2 cellular contexts compared by ENCODE assay signal in the genomic region with DNA sequence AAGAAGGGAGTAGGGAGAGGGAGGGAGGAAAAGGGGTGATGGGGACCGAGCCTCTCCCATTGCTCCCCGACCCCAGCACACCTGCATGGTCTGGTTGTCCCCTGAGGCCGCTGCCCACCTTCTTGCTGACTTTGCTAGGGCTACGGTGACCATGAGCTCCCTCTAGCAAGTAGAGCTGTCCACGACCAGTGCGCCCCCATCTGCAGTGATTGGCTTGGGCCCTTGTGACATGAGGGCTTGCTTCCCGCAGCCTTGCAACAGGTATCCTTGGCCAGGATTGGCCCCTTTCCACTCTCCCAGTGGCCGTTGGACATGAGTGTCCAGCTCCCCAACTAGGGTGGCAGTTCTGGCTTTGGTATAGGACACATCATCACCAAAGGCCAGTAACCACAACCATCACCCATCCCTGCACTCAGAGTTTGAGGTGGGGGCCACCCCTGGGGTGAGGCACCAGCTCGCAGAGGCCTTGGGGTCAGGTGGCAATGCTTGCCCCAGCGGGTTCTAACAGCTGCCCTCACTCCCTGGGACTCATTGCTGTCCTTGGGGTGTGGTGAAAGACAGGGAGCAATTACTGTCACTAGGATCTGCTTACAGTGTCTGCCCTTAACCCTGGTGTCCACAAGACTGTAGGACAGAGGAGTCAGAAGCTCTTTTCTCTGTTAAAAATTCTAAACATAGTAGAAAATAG.
TF ChIP-seq lines count a peak whose summit lies in the region.

No MANE protein-coding gene starts in this region.

TF ChIP-seq in HepG2, 621 proteins besides CTCF, POLR2A, EP300 and RAD21 (continues in another document):
- TF ChIP-seq HDAC2 (CRISPR knock-in tag; IDR thresholded peaks at IDR 0.05) (0 out of 2 replicates have a peak, but pooled peaks have one; percentile 10), ETV6 (CRISPR knock-in tag; conservative IDR thresholded peaks at IDR 0.05) (no peak), HNF1B (CRISPR knock-in tag; IDR thresholded peaks at IDR 0.05) (0 out of 2 replicates have a peak, but pooled peaks have one; percentile 23), ZNF326 (CRISPR knock-in tag; IDR thresholded peaks at IDR 0.05; ENCODE audit: borderline replicate concordance) (no peak), YEATS4 (CRISPR knock-in tag; IDR thresholded peaks at IDR 0.05; ENCODE audit: borderline replicate concordance) (no peak), NR2F6 (IDR thresholded peaks at IDR 0.05) (no peak), NR2F6 (CRISPR knock-in tag; IDR thresholded peaks at IDR 0.05) (peak; percentile 46; the same call in 1 of the 2 replicates), IRF2 (CRISPR knock-in tag; IDR thresholded peaks at IDR 0.05) (no peak), PHB2 (IDR thresholded peaks at IDR 0.05; ENCODE audit: partially characterized antibody) (no peak), ELK4 (CRISPR knock-in tag; IDR thresholded peaks at IDR 0.05; ENCODE audit: borderline replicate concordance) (no peak), ZNF577 (CRISPR knock-in tag; IDR thresholded peaks at IDR 0.05; ENCODE audit: borderline replicate concordance, low read depth) (no peak), STAG1 (CRISPR knock-in tag; IDR thresholded peaks at IDR 0.05) (peak; percentile 68), ZNF441 (CRISPR knock-in tag; IDR thresholded peaks at IDR 0.05; ENCODE audit: borderline replicate concordance) (no peak), ZNF598 (CRISPR knock-in tag; IDR thresholded peaks at IDR 0.05; ENCODE audit: borderline replicate concordance) (0 out of 2 replicates have a peak, but pooled peaks have one; percentile 21), NFRKB (IDR thresholded peaks at IDR 0.05) (no peak)
- TF ChIP-seq, protein P1, sequence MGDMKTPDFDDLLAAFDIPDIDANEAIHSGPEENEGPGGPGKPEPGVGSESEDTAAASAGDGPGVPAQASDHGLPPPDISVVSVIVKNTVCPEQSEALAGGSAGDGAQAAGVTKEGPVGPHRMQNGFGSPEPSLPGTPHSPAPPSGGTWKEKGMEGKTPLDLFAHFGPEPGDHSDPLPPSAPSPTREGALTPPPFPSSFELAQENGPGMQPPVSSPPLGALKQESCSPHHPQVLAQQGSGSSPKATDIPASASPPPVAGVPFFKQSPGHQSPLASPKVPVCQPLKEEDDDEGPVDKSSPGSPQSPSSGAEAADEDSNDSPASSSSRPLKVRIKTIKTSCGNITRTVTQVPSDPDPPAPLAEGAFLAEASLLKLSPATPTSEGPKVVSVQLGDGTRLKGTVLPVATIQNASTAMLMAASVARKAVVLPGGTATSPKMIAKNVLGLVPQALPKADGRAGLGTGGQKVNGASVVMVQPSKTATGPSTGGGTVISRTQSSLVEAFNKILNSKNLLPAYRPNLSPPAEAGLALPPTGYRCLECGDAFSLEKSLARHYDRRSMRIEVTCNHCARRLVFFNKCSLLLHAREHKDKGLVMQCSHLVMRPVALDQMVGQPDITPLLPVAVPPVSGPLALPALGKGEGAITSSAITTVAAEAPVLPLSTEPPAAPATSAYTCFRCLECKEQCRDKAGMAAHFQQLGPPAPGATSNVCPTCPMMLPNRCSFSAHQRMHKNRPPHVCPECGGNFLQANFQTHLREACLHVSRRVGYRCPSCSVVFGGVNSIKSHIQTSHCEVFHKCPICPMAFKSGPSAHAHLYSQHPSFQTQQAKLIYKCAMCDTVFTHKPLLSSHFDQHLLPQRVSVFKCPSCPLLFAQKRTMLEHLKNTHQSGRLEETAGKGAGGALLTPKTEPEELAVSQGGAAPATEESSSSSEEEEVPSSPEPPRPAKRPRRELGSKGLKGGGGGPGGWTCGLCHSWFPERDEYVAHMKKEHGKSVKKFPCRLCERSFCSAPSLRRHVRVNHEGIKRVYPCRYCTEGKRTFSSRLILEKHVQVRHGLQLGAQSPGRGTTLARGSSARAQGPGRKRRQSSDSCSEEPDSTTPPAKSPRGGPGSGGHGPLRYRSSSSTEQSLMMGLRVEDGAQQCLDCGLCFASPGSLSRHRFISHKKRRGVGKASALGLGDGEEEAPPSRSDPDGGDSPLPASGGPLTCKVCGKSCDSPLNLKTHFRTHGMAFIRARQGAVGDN (CRISPR knock-in tag; IDR thresholded peaks at IDR 0.05): peak; percentile 45

TF ChIP-seq in K562, 482 proteins besides CTCF, POLR2A, EP300 and RAD21:
- TF ChIP-seq NFXL1 (CRISPR knock-in tag; IDR thresholded peaks at IDR 0.05) (no peak), MAFG (tag; conservative IDR thresholded peaks at IDR 0.05) (no peak), ZFP1 (CRISPR knock-in tag; IDR thresholded peaks at IDR 0.05) (no peak), ZNF431 (CRISPR knock-in tag; IDR thresholded peaks at IDR 0.05) (no peak), ZBTB7A (IDR thresholded peaks at IDR 0.05; ENCODE audit: borderline replicate concordance, control insufficient read depth, low read depth, low read length) (no peak), ZNF511 (CRISPR knock-in tag; IDR thresholded peaks at IDR 0.05) (no peak), IRF2 (CRISPR knock-in tag; IDR thresholded peaks at IDR 0.05) (no peak), TCF7L2 (IDR thresholded peaks at IDR 0.05; ENCODE audit: low read depth, low read length) (no peak), E2F6 (IDR thresholded peaks at IDR 0.05; ENCODE audit: borderline replicate concordance in 1 of 2, extremely low read depth in 1 of 2, insufficient read depth in 1 of 2, insufficient read length in 1 of 2, low read depth in 1 of 2, low read length in 1 of 2, poor library complexity in 1 of 2, severe bottlenecking in 1 of 2) (no peak), CTBP1 (IDR thresholded peaks at IDR 0.05; ENCODE audit: borderline replicate concordance) (no peak)
- TF ChIP-seq, protein P2, sequence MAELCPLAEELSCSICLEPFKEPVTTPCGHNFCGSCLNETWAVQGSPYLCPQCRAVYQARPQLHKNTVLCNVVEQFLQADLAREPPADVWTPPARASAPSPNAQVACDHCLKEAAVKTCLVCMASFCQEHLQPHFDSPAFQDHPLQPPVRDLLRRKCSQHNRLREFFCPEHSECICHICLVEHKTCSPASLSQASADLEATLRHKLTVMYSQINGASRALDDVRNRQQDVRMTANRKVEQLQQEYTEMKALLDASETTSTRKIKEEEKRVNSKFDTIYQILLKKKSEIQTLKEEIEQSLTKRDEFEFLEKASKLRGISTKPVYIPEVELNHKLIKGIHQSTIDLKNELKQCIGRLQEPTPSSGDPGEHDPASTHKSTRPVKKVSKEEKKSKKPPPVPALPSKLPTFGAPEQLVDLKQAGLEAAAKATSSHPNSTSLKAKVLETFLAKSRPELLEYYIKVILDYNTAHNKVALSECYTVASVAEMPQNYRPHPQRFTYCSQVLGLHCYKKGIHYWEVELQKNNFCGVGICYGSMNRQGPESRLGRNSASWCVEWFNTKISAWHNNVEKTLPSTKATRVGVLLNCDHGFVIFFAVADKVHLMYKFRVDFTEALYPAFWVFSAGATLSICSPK (IDR thresholded peaks at IDR 0.05; ENCODE audit: borderline replicate concordance): no peak
- TF ChIP-seq, protein P3, sequence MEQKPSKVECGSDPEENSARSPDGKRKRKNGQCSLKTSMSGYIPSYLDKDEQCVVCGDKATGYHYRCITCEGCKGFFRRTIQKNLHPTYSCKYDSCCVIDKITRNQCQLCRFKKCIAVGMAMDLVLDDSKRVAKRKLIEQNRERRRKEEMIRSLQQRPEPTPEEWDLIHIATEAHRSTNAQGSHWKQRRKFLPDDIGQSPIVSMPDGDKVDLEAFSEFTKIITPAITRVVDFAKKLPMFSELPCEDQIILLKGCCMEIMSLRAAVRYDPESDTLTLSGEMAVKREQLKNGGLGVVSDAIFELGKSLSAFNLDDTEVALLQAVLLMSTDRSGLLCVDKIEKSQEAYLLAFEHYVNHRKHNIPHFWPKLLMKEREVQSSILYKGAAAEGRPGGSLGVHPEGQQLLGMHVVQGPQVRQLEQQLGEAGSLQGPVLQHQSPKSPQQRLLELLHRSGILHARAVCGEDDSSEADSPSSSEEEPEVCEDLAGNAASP (IDR thresholded peaks at IDR 0.05): no peak
- TF ChIP-seq, protein P4, sequence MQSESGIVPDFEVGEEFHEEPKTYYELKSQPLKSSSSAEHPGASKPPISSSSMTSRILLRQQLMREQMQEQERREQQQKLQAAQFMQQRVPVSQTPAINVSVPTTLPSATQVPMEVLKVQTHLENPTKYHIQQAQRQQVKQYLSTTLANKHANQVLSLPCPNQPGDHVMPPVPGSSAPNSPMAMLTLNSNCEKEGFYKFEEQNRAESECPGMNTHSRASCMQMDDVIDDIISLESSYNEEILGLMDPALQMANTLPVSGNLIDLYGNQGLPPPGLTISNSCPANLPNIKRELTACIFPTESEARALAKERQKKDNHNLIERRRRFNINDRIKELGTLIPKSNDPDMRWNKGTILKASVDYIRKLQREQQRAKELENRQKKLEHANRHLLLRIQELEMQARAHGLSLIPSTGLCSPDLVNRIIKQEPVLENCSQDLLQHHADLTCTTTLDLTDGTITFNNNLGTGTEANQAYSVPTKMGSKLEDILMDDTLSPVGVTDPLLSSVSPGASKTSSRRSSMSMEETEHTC (IDR thresholded peaks at IDR 0.05): no peak
